In the genomic region with DNA sequence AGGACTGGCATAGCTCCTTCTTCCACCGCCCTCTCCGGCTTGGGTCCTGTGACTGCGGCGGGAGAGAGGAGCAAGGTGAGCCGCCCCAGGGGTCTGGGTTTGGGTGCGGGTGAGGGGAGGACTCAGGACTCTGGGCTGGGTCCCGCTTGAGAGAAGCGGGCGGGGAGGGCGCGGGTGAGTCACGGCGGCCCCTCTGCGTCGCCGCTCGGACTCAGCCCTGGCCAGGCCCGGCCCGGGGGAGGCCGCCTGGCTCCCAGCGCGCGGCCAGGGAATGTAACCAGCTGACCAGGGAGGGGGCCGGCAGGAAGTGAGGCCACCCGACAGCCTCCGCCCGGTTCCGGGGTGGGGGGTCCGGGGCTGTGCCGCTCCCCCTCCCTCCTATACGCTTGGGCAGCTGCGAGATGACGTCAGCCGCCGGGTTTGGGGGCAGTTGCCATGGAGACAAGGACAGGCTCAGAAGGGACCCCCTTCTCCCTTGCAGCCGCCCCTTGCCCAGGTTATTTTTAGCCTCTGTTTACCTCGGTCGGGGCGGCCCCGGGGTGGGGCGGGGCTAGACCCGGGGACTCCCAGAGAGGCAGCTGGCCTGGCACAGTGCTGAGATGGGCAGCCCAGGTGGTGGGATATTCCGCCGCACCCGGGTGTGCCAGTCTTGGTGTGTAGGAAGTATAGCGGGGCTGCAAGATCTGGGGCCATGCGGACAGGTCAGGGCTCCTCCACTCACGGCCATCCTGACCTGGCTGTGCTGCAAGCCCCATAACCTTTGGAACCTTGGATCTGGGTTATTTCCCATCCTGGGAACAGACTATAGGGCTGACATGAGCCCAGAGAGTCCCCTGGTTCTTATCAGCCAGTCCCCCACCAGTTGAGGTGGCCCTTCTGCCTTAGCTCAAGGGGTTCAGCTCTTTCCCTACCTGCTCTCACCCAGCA, we compare ENCODE assay signal across 8 cellular contexts. TPM values are rescaled to one million over a fixed set of nuclear protein-coding genes. Genes with fewer than 3 reads are reported as not detected.
DNase-seq lines count a peak whose midpoint lies in the region; ATAC-seq lines count a peak whose summit lies in the region.

No MANE protein-coding gene starts in this region.

- DNase-seq in activated naive CD4-positive, alpha-beta T cell treated with anti-CD3 and anti-CD28 coated beads, Interleukin-2, amount 10 ng/mL, durations not matched to agents 7 days and 5 days = peak; percentile 55
- DNase-seq in activated naive CD4-positive, alpha-beta T cell treated with Interleukin-2 at 50 U/mL for 16 hours = no peak
- DNase-seq in HT1080 (ENCODE audit: low read depth) = peak; percentile 74
- no peak for DNase-seq in activated naive CD8-positive, alpha-beta T cell treated with anti-CD3 and anti-CD28 coated beads, Interleukin-2, amount 10 ng/mL, durations not matched to agents 7 days and 5 days
- DNase-seq in Right ventricle myocardium inferior (ENCODE audit: missing footprints) = peak; percentile 89
- peak in 40 of 56 donors; percentile 20 to 83 (median 44) for DNase-seq in nucleus accumbens (lab: John Stamatoyannopoulos, UW)
- no peak for DNase-seq in NCI-H524 treated with DMSO at 0.1 percent for 48 hours (lab: John Stamatoyannopoulos, UW)

- intact Hi-C loops in Right ventricle myocardium inferior (cut with DNase I) = loop anchor here (2.0 kb wide), 1 partner anchor 33 kb away; a partner anchor contains a TSS

- peaks cover 29% of the 10 kb centered on the region for H3K4me1 Mint-ChIP-seq in activated naive CD4-positive, alpha-beta T cell treated with anti-CD3 and anti-CD28 coated beads, Interleukin-2, amount 10 ng/mL, durations not matched to agents 7 days and 5 days
- H3K4me1 Mint-ChIP-seq in activated naive CD8-positive, alpha-beta T cell treated with anti-CD3 and anti-CD28 coated beads, Interleukin-2, amount 10 ng/mL, durations not matched to agents 7 days and 5 days = peaks cover 12% of the 10 kb centered on the region

- no peak overlapping the region for H3K27ac Mint-ChIP-seq in activated naive CD4-positive, alpha-beta T cell treated with anti-CD3 and anti-CD28 coated beads, Interleukin-2, amount 10 ng/mL, durations not matched to agents 7 days and 5 days
- H3K27ac Mint-ChIP-seq in activated naive CD8-positive, alpha-beta T cell treated with anti-CD3 and anti-CD28 coated beads, Interleukin-2, amount 10 ng/mL, durations not matched to agents 7 days and 5 days = peak overlapping the region; percentile 24

- no peaks in the 10 kb centered on the region for H3K36me3 Mint-ChIP-seq in activated naive CD4-positive, alpha-beta T cell treated with anti-CD3 and anti-CD28 coated beads, Interleukin-2, amount 10 ng/mL, durations not matched to agents 7 days and 5 days
- no peaks in the 10 kb centered on the region for H3K36me3 Mint-ChIP-seq in activated naive CD8-positive, alpha-beta T cell treated with anti-CD3 and anti-CD28 coated beads, Interleukin-2, amount 10 ng/mL, durations not matched to agents 7 days and 5 days

- H3K27me3 Mint-ChIP-seq in activated naive CD4-positive, alpha-beta T cell treated with anti-CD3 and anti-CD28 coated beads, Interleukin-2, amount 10 ng/mL, durations not matched to agents 7 days and 5 days = peaks cover 97% of the 10 kb centered on the region
- H3K27me3 Mint-ChIP-seq in activated naive CD8-positive, alpha-beta T cell treated with anti-CD3 and anti-CD28 coated beads, Interleukin-2, amount 10 ng/mL, durations not matched to agents 7 days and 5 days = peaks cover 55% of the 10 kb centered on the region

- ATAC-seq in activated naive CD8-positive, alpha-beta T cell treated with anti-CD3 and anti-CD28 coated beads, Interleukin-2, amount 10 ng/mL, durations not matched to agents 7 days and 5 days (ENCODE audit: low read depth) = peak; percentile 12
- ATAC-seq in Right ventricle myocardium inferior (peak; percentile 70), GM19023 (IDR thresholded peaks at IDR 0.05; ENCODE audit: unreplicated experiment) (no peak)

- peak overlapping the region; percentile 60 for H3K4me3 Mint-ChIP-seq in activated naive CD4-positive, alpha-beta T cell treated with anti-CD3 and anti-CD28 coated beads, Interleukin-2, amount 10 ng/mL, durations not matched to agents 7 days and 5 days
- H3K4me3 Mint-ChIP-seq in activated naive CD8-positive, alpha-beta T cell treated with anti-CD3 and anti-CD28 coated beads, Interleukin-2, amount 10 ng/mL, durations not matched to agents 7 days and 5 days = peak overlapping the region; percentile 72

- CTCF ChIA-PET in activated naive CD4-positive, alpha-beta T cell treated with anti-CD3 and anti-CD28 coated beads, Interleukin-2, amount 10 ng/mL, durations not matched to agents 7 days and 5 days (lab: Charles Lee) = interaction anchor here (1.0 to 5.1 kb wide), 3 partner anchors 9 to 16 kb away, joined by 3 to 35 read pairs (median 6); no protein-coding TSS in a partner anchor

- H3K9me3 Mint-ChIP-seq in activated naive CD4-positive, alpha-beta T cell treated with anti-CD3 and anti-CD28 coated beads, Interleukin-2, amount 10 ng/mL, durations not matched to agents 7 days and 5 days = no peaks in the 10 kb centered on the region
- H3K9me3 Mint-ChIP-seq in activated naive CD8-positive, alpha-beta T cell treated with anti-CD3 and anti-CD28 coated beads, Interleukin-2, amount 10 ng/mL, durations not matched to agents 7 days and 5 days = no peaks in the 10 kb centered on the region

- POLR2A ChIA-PET in activated naive CD8-positive, alpha-beta T cell treated with anti-CD3 and anti-CD28 coated beads, Interleukin-2, amount 10 ng/mL, durations not matched to agents 7 days and 5 days (lab: Charles Lee) = interaction anchor here (0.6 to 1.1 kb wide), 4 partner anchors 16 to 115 kb away, joined by 3 to 6 read pairs (median 4); a partner anchor contains a TSS

RNA-seq across cellular contexts. Expression of a gene that starts 1.6 kb away (rescaled TPM):
- 17.2 and 18.2 TPM in 2 replicates for total RNA-seq in HT1080 (2014; rRNA removed; shearing (Covaris generic))
- 32.3 and 34.9 TPM in 2 replicates for polyA plus RNA-seq in HT1080 (2015; cell fraction: cytosol; rRNA removed)
- 53.8 and 54.0 TPM in 2 replicates for polyA plus RNA-seq in HT1080 (2015; cell fraction: nucleus; rRNA removed)
- 10 to 100 TPM; 28.7 to 35.7 TPM for total RNA-seq in activated naive CD8-positive, alpha-beta T cell treated with anti-CD3 and anti-CD28 coated beads, Interleukin-2, amount 10 ng/mL, durations not matched to agents 7 days and 5 days
- 68.4 TPM for total RNA-seq in Right ventricle myocardium inferior

RNA-seq across cellular contexts. Expression of a gene that starts 32.0 kb away (rescaled TPM):
- 44.4 and 53.8 TPM in 2 replicates for total RNA-seq in HT1080 (2014; rRNA removed; shearing (Covaris generic))
- polyA plus RNA-seq in HT1080 (2015; cell fraction: cytosol; rRNA removed) = 35.9 and 41.1 TPM in 2 replicates
- 48.9 and 49.9 TPM in 2 replicates for polyA plus RNA-seq in HT1080 (2015; cell fraction: nucleus; rRNA removed)
- 10 to 100 TPM; 69.9 to 72.3 TPM for total RNA-seq in activated naive CD8-positive, alpha-beta T cell treated with anti-CD3 and anti-CD28 coated beads, Interleukin-2, amount 10 ng/mL, durations not matched to agents 7 days and 5 days
- total RNA-seq in Right ventricle myocardium inferior = 28.2 TPM

RNA-seq across cellular contexts. Expression of a gene that starts 46.9 kb away (rescaled TPM):
- total RNA-seq in HT1080 (2014; rRNA removed; shearing (Covaris generic)) = not detected in 2 replicates
- not detected in 2 replicates for polyA plus RNA-seq in HT1080 (2015; cell fraction: cytosol; rRNA removed)
- not detected in 2 replicates for polyA plus RNA-seq in HT1080 (2015; cell fraction: nucleus; rRNA removed)
- total RNA-seq in activated naive CD8-positive, alpha-beta T cell treated with anti-CD3 and anti-CD28 coated beads, Interleukin-2, amount 10 ng/mL, durations not matched to agents 7 days and 5 days = not detected
- not detected for total RNA-seq in Right ventricle myocardium inferior

RNA-seq across cellular contexts. Expression of a gene that starts 49.3 kb away (rescaled TPM):
- total RNA-seq in HT1080 (2014; rRNA removed; shearing (Covaris generic)) = 89.7 and 108 TPM in 2 replicates
- 67.0 and 67.1 TPM in 2 replicates for polyA plus RNA-seq in HT1080 (2015; cell fraction: cytosol; rRNA removed)
- 62.2 and 67.6 TPM in 2 replicates for polyA plus RNA-seq in HT1080 (2015; cell fraction: nucleus; rRNA removed)
- 10 to 100 TPM; 41.8 to 48.8 TPM for total RNA-seq in activated naive CD8-positive, alpha-beta T cell treated with anti-CD3 and anti-CD28 coated beads, Interleukin-2, amount 10 ng/mL, durations not matched to agents 7 days and 5 days
- total RNA-seq in Right ventricle myocardium inferior = 67.7 TPM

Comparison
In these comparisons a context has a peak if more than half of its experiments do, and no peak if none do; other contexts are left out.
1. DNase-seq: peak in activated naive CD4-positive, alpha-beta T cell treated with anti-CD3 and anti-CD28 coated beads, Interleukin-2, amount 10 ng/mL, durations not matched to agents 7 days and 5 days (single experiment), HT1080 (single experiment), Right ventricle myocardium inferior (single experiment) and nucleus accumbens (40 of 56); none in activated naive CD4-positive, alpha-beta T cell treated with Interleukin-2 at 50 U/mL for 16 hours (single experiment), activated naive CD8-positive, alpha-beta T cell treated with anti-CD3 and anti-CD28 coated beads, Interleukin-2, amount 10 ng/mL, durations not matched to agents 7 days and 5 days (single experiment) and NCI-H524 treated with DMSO at 0.1 percent for 48 hours (single experiment).